Comparison of ENCODE assay signal across 31 cellular contexts in the genomic region with DNA sequence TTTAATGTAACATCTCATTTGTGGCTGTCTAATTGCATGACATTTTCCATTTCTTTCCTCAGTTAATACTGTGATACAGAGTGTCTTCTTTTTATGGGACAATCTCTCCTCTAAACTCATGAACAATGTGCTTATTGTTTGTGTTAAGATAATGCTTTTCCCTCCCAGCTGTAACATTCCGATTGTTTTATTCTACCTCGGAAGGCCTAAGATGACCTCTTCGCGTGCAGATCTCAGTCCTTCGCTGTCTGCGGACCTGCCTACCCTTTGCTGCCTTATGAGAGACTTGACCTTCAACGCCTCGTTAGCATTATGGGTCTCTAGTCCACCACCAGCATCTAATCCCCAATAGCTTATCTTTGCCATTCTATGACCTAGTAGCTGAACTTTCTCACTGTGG. TPM values are rescaled to one million over a fixed set of nuclear protein-coding genes. Genes with fewer than 3 reads are reported as not detected.
"Had no signal": no experiment of that assay in that cellular context is flagged by ENCODE, and none has a peak within 500 bp of the region (broad histone marks: within the 10 kb centered on the region; RNA-seq: fewer than 3 reads in every experiment).

No MANE protein-coding gene starts in this region.

- H3K4me1 Mint-ChIP-seq: activated CD8-positive, alpha-beta memory T cell treated with anti-CD3 and anti-CD28 coated beads, Interleukin-2, amount 10 ng/mL, durations not matched to agents 7 days and 5 days; activated naive CD8-positive, alpha-beta T cell treated with anti-CD3 and anti-CD28 coated beads, Interleukin-2, amount 50 U/mL, for 24 hours had no signal

- ATAC-seq: activated CD8-positive, alpha-beta memory T cell treated with anti-CD3 and anti-CD28 coated beads, Interleukin-2, amount 10 ng/mL, durations not matched to agents 7 days and 5 days; activated naive CD4-positive, alpha-beta T cell treated with anti-CD3 and anti-CD28 coated beads, Interleukin-2, amount 50 U/mL, for 72 hours; activated naive CD8-positive, alpha-beta T cell treated with anti-CD3 and anti-CD28 coated beads, Interleukin-2, amount 50 U/mL, for 24 hours; activated T-cell treated with anti-CD3 and anti-CD28 coated beads, Interleukin-2, amount 50 U/mL, for 4 hours; Panc1; SK-N-SH treated with all-trans-retinoic acid at 6 μM for 48 hours; WTC11 had no signal

- H3K27me3 Mint-ChIP-seq: activated CD8-positive, alpha-beta memory T cell treated with anti-CD3 and anti-CD28 coated beads, Interleukin-2, amount 10 ng/mL, durations not matched to agents 7 days and 5 days; activated naive CD8-positive, alpha-beta T cell treated with anti-CD3 and anti-CD28 coated beads, Interleukin-2, amount 50 U/mL, for 24 hours had no signal

- H3K27ac Mint-ChIP-seq: activated CD8-positive, alpha-beta memory T cell treated with anti-CD3 and anti-CD28 coated beads, Interleukin-2, amount 10 ng/mL, durations not matched to agents 7 days and 5 days; activated naive CD4-positive, alpha-beta T cell treated with anti-CD3 and anti-CD28 coated beads, Interleukin-2, amount 50 U/mL, for 72 hours; activated naive CD8-positive, alpha-beta T cell treated with anti-CD3 and anti-CD28 coated beads, Interleukin-2, amount 50 U/mL, for 24 hours; brain; T-helper 1 cell treated with Interleukin-12 subunit alpha and Interleukin-12 subunit beta and Interleukin-4 antibody, amounts not matched to agents 30 μg/mL and 1 μg/mL, for 36 hours; WTC11 had no signal

- H3K36me3 Mint-ChIP-seq: activated CD8-positive, alpha-beta memory T cell treated with anti-CD3 and anti-CD28 coated beads, Interleukin-2, amount 10 ng/mL, durations not matched to agents 7 days and 5 days; brain; WTC11 had no signal

- H3K27ac ChIP-seq: RWPE1, SJCRH30 had no signal

- H3K4me3 Mint-ChIP-seq: activated CD8-positive, alpha-beta memory T cell treated with anti-CD3 and anti-CD28 coated beads, Interleukin-2, amount 10 ng/mL, durations not matched to agents 7 days and 5 days; activated naive CD8-positive, alpha-beta T cell treated with anti-CD3 and anti-CD28 coated beads, Interleukin-2, amount 50 U/mL, for 24 hours; activated T-cell treated with anti-CD3 and anti-CD28 coated beads, Interleukin-2, amount 50 U/mL, for 4 hours; brain; T-helper 1 cell treated with Interleukin-12 subunit alpha and Interleukin-12 subunit beta and Interleukin-4 antibody, amounts not matched to agents 30 μg/mL and 1 μg/mL, for 36 hours; WTC11 had no signal

- DNase-seq: activated CD4-positive, alpha-beta T cell treated with anti-CD3 and anti-CD28 coated beads for 48 hours; activated CD4-positive, alpha-beta T cell treated with anti-CD3 and anti-CD28 coated beads, Interleukin-2, amount 50 U/mL, for 48 hours; activated CD4-positive, CD25-positive, alpha-beta regulatory T cell treated with anti-CD3 and anti-CD28 coated beads, Interleukin-2, amount 50 U/mL, for 72 hours; activated CD8-positive, alpha-beta memory T cell treated with anti-CD3 and anti-CD28 coated beads, Interleukin-2, amount 10 ng/mL, durations not matched to agents 7 days and 5 days; activated effector memory CD4-positive, alpha-beta T cell treated with anti-CD3 and anti-CD28 coated beads, Interleukin-2, amount 50 U/mL, for 16 hours; activated naive CD4-positive, alpha-beta T cell treated with Interleukin-2 at 50 U/mL for 16 hours; activated naive CD8-positive, alpha-beta T cell treated with anti-CD3 and anti-CD28 coated beads, Interleukin-2, amount 50 U/mL, for 24 hours; activated T-cell treated with anti-CD3 and anti-CD28 coated beads, Interleukin-2, amount 50 U/mL, for 4 hours; amniotic stem cell; MG63; MV-4-11; NCI-H1092 treated with DMSO at 0.1 percent for 48 hours; NCI-H1417 treated with DMSO at 0.1 percent for 48 hours; NCI-H1694; NCI-H2029; NCI-H2107; NCI-H2171 treated with DMSO at 0.1 percent for 48 hours; NCI-H226; NCI-H526; NCI-H82; OCI-M1; Right ventricle myocardium superior; SJCRH30; SW 1271 had no signal

RNA-seq across cellular contexts. Expression of a gene that starts 29.8 kb away (rescaled TPM):
- total RNA-seq: activated CD8-positive, alpha-beta memory T cell treated with anti-CD3 and anti-CD28 coated beads, Interleukin-2, amount 10 ng/mL, durations not matched to agents 7 days and 5 days; activated naive CD4-positive, alpha-beta T cell treated with anti-CD3 and anti-CD28 coated beads, Interleukin-2, amount 50 U/mL, for 72 hours; activated T-cell treated with anti-CD3 and anti-CD28 coated beads, Interleukin-2, amount 50 U/mL, for 4 hours; Right ventricle myocardium superior; SJCRH30 had no signal
